Comparison of ENCODE assay signal across 8 cellular contexts in the genomic region with DNA sequence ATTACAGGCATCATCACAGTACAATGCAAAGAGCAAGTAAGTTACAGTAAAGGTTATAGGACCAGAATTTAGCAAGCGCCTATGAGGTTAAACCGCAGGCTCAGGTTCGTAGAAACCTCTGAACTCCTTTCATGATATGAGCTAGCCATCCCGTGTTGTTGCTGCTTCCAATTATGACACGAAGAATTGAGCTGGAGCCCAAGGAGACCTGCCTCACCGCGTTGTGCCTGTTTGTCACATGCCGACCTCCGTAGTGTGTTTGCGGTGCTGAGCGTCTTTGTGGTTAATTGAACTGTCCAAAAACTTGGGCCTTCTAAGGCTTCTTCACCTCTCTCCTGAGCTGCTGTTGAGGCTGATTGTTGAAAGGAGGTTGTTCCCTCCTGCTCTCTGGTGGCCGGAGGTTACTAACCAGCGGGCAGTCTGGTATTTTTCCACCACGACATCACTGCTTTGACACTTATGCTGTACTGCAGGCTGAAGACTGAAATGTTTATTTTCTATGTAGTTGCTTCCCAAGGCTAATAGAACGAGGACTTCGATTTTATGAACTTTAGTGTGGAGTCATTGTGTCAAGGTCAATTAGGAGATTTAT.
DNase-seq lines count a peak whose midpoint lies in the region; ATAC-seq and TF ChIP-seq lines count a peak whose summit lies in the region.

No MANE protein-coding gene starts in this region.

- peaks cover 27% of the 10 kb centered on the region for H4K20me1 ChIP-seq in smooth muscle cell (ENCODE audit: low read depth)

- DNase-seq in SW480 (ENCODE audit: low spot score) (peak; percentile 8), cardiac muscle cell (ENCODE audit: low read depth in 1 of 2, low spot score in 1 of 2) (peak; percentile 50 to 92), smooth muscle cell (lab: John Stamatoyannopoulos, UW; ENCODE audit: unreplicated experiment) (peak; percentile 6), NCI-H128 (lab: John Stamatoyannopoulos, UW; ENCODE audit: unreplicated experiment) (no peak), NCI-H2107 (lab: John Stamatoyannopoulos, UW) (no peak)

- H3K36me3 ChIP-seq in HEK293 (ENCODE audit: control insufficient read depth in 2 of 2, insufficient read depth in 1 of 2, low read length in 2 of 2) = peaks cover 19 to 91% of the 10 kb centered on the region in 2 experiments; a peak in 2 of 3 replicates
- H3K36me3 ChIP-seq in cardiac muscle cell = peaks cover 41% of the 10 kb centered on the region
- peaks cover 6% of the 10 kb centered on the region for H3K36me3 ChIP-seq in smooth muscle cell (ENCODE audit: low read depth)

- H3K9ac ChIP-seq in smooth muscle cell (ENCODE audit: low read depth) = no peak overlapping the region

- H3K4me1 ChIP-seq in HEK293 (ENCODE audit: control insufficient read depth, insufficient read depth, low read length) (0 out of 2 replicates have a peak, but pooled peaks cover 2% of the 10 kb centered on the region), cardiac muscle cell (ENCODE audit: low read depth) (peaks cover 26% of the 10 kb centered on the region), smooth muscle cell (ENCODE audit: low read depth) (peaks cover 9% of the 10 kb centered on the region)

- 0 out of 2 replicates have a peak, but pooled peaks have one; percentile 13 for TF ChIP-seq CTCF in HEK293 (tag by site-specific recombination; IDR thresholded peaks at IDR 0.05)
- TF ChIP-seq CTCF in cardiac muscle cell (IDR thresholded peaks at IDR 0.05; ENCODE audit: low read depth, low read length) = peak; percentile 24
- peak; percentile 24 for TF ChIP-seq CTCF in smooth muscle cell (IDR thresholded peaks at IDR 0.05; ENCODE audit: borderline replicate concordance, insufficient read depth, poor library complexity, severe bottlenecking)

- no peak for ATAC-seq in HG03442 (IDR thresholded peaks at IDR 0.05; ENCODE audit: unreplicated experiment)
- ATAC-seq in GM19455 (IDR thresholded peaks at IDR 0.05; ENCODE audit: unreplicated experiment) = no peak

- H2AFZ ChIP-seq in smooth muscle cell (ENCODE audit: low read depth) = no peak overlapping the region

- no peaks in the 10 kb centered on the region for H3K79me2 ChIP-seq in smooth muscle cell (ENCODE audit: low read depth)

- WGBS in smooth muscle cell (ENCODE audit: low lambda C conversion rate) = 46% methylated on average over 16 of the region's 16 CpGs

- no peak overlapping the region for H3K27ac ChIP-seq in HEK293 (ENCODE audit: extremely low read depth, low read depth, low read length)
- peak overlapping the region; percentile 72 for H3K27ac ChIP-seq in cardiac muscle cell
- peak overlapping the region; percentile 87 for H3K27ac ChIP-seq in smooth muscle cell (ENCODE audit: low read depth)

- H3F3A ChIP-seq in smooth muscle cell (ENCODE audit: low read depth) = peaks cover 33% of the 10 kb centered on the region

- H3K27me3 ChIP-seq in cardiac muscle cell = no peaks in the 10 kb centered on the region
- no peaks in the 10 kb centered on the region for H3K27me3 ChIP-seq in smooth muscle cell (ENCODE audit: low read depth)

- no peaks in the 10 kb centered on the region for H3K9me3 ChIP-seq in HEK293 (ENCODE audit: control insufficient read depth, insufficient read depth, low read depth, low read length)
- H3K9me3 ChIP-seq in cardiac muscle cell (ENCODE audit: low read depth) = no peaks in the 10 kb centered on the region
- no peaks in the 10 kb centered on the region for H3K9me3 ChIP-seq in smooth muscle cell (replicated peaks; ENCODE audit: low read depth)

- peak overlapping the region; percentile 40 for H3K4me2 ChIP-seq in smooth muscle cell

- H3K4me3 ChIP-seq in HEK293 (ENCODE audit: low read depth, low read length) (no peak overlapping the region), cardiac muscle cell (no peak overlapping the region), smooth muscle cell (no peak overlapping the region)

- CTCF ChIA-PET in HEK293 (lab: Yijun Ruan, JAX) = interaction anchor here (0.6 to 2.1 kb wide), 3 partner anchors 44 to 482 kb away, joined by 3 to 8 read pairs (median 3); partner anchors contain the start of gene JMJD6

- POLR2A ChIA-PET in HEK293 (lab: Yijun Ruan, JAX) = no interaction called here

TF ChIP-seq in HEK293, 187 proteins besides CTCF, POLR2A, EP300 and RAD21:
- no peak for TF ChIP-seq ZFP69B (tag by site-specific recombination; IDR thresholded peaks at IDR 0.05)
- TF ChIP-seq ZNF654 (tag by site-specific recombination; IDR thresholded peaks at IDR 0.05; ENCODE audit: low read depth) = 0 out of 2 replicates have a peak, but pooled peaks have one; percentile 6
- TF ChIP-seq TRIM28 (IDR thresholded peaks at IDR 0.05; ENCODE audit: borderline replicate concordance, low read length) = 0 out of 2 replicates have a peak, but pooled peaks have one; percentile 34

Comparison
In these comparisons a context has a peak if more than half of its experiments do, and no peak if none do; other contexts are left out.
1. DNase-seq: peak in SW480 (single experiment), cardiac muscle cell (2 of 2) and smooth muscle cell (single experiment); none in NCI-H128 (single experiment) and NCI-H2107 (single experiment).
2. Peak in every context shown above with its lines, with median percentiles within 50 percentile points of each other: CTCF ChIP-seq.